24 cellular contexts compared by ENCODE assay signal in genomic region chr16:20781697-20782096, GRCh38.
"Had no signal": no experiment of that assay in that cellular context is flagged by ENCODE, and none has a peak within 500 bp of the region (broad histone marks: within the 10 kb centered on the region; RNA-seq: fewer than 3 reads in every experiment).

No MANE protein-coding gene starts in this region.

- H3K4me3 Mint-ChIP-seq: activated naive CD4-positive, alpha-beta T cell treated with anti-CD3 and anti-CD28 coated beads for 36 hours; activated naive CD8-positive, alpha-beta T cell treated with anti-CD3 and anti-CD28 coated beads, Interleukin-2, amount 10 ng/mL, durations not matched to agents 7 days and 5 days; central memory CD8-positive, alpha-beta T cell; effector memory CD8-positive, alpha-beta T cell; naive B cell; stimulated activated effector memory CD8-positive, alpha-beta T cell treated with anti-CD3 and anti-CD28 coated beads, Interleukin-12 subunit alpha, Interleukin-12 subunit beta, amount 100 ng/mL, for 72 hours; T-helper 2 cell treated with Interferon-gamma antibody and Interleukin-4, amounts not matched to agents 5 μg/mL and 100 μg/mL, for 36 hours had no signal

- H3K36me3 ChIP-seq: breast epithelium, vagina, WERI-Rb-1 had no signal

- H3K27ac ChIP-seq: breast epithelium, dorsolateral prefrontal cortex, heart left ventricle, right lobe of liver, skin epidermis, stomach, suprapubic skin, transverse colon, vagina, WERI-Rb-1 had no signal

- H3K9me3 Mint-ChIP-seq: activated naive CD4-positive, alpha-beta T cell treated with anti-CD3 and anti-CD28 coated beads for 36 hours; activated naive CD8-positive, alpha-beta T cell treated with anti-CD3 and anti-CD28 coated beads, Interleukin-2, amount 10 ng/mL, durations not matched to agents 7 days and 5 days; central memory CD8-positive, alpha-beta T cell; effector memory CD8-positive, alpha-beta T cell; naive B cell; stimulated activated effector memory CD8-positive, alpha-beta T cell treated with anti-CD3 and anti-CD28 coated beads, Interleukin-12 subunit alpha, Interleukin-12 subunit beta, amount 100 ng/mL, for 72 hours; T-helper 2 cell treated with Interferon-gamma antibody and Interleukin-4, amounts not matched to agents 5 μg/mL and 100 μg/mL, for 36 hours had no signal

- H3K27me3 Mint-ChIP-seq: activated naive CD8-positive, alpha-beta T cell treated with anti-CD3 and anti-CD28 coated beads, Interleukin-2, amount 10 ng/mL, durations not matched to agents 7 days and 5 days; central memory CD8-positive, alpha-beta T cell; effector memory CD8-positive, alpha-beta T cell; naive B cell had no signal

- H3K36me3 Mint-ChIP-seq: activated naive CD8-positive, alpha-beta T cell treated with anti-CD3 and anti-CD28 coated beads, Interleukin-2, amount 10 ng/mL, durations not matched to agents 7 days and 5 days; naive B cell; stimulated activated effector memory CD8-positive, alpha-beta T cell treated with anti-CD3 and anti-CD28 coated beads, Interleukin-12 subunit alpha, Interleukin-12 subunit beta, amount 100 ng/mL, for 72 hours had no signal

- H3K27me3 ChIP-seq: breast epithelium, dorsolateral prefrontal cortex, heart left ventricle, right lobe of liver, stomach, suprapubic skin, transverse colon, vagina had no signal

- H3K4me1 ChIP-seq: breast epithelium, heart left ventricle, right lobe of liver, stomach, suprapubic skin, transverse colon, vagina had no signal

- H3K9me3 ChIP-seq: breast epithelium, right lobe of liver, stomach, suprapubic skin, transverse colon, vagina had no signal

- DNase-seq: activated CD4-positive, alpha-beta T cell treated with anti-CD3 and anti-CD28 coated beads for 1 hour; activated naive CD4-positive, alpha-beta T cell treated with anti-CD3 and anti-CD28 coated beads for 36 hours; activated naive CD8-positive, alpha-beta T cell treated with anti-CD3 and anti-CD28 coated beads, Interleukin-2, amount 10 ng/mL, durations not matched to agents 7 days and 5 days; activated T-cell treated with anti-CD3 and anti-CD28 coated beads, Interleukin-2, amount 50 U/mL, for 48 hours; amniotic stem cell; dorsolateral prefrontal cortex; effector memory CD8-positive, alpha-beta T cell; heart left ventricle; islet precursor cell; left cardiac atrium; naive B cell; occipital lobe; right lobe of liver; stimulated activated CD4-positive, alpha-beta T cell treated with anti-CD3 and anti-CD28 coated beads, Interleukin-2, amount 100 ng/mL, for 24 hours; stomach; transverse colon; WERI-Rb-1 had no signal

- H3K4me3 ChIP-seq: breast epithelium, dorsolateral prefrontal cortex, heart left ventricle, right lobe of liver, skin epidermis, stomach, suprapubic skin, transverse colon, vagina had no signal

- H3K4me1 Mint-ChIP-seq: activated naive CD8-positive, alpha-beta T cell treated with anti-CD3 and anti-CD28 coated beads, Interleukin-2, amount 10 ng/mL, durations not matched to agents 7 days and 5 days; central memory CD8-positive, alpha-beta T cell; naive B cell; stimulated activated effector memory CD8-positive, alpha-beta T cell treated with anti-CD3 and anti-CD28 coated beads, Interleukin-12 subunit alpha, Interleukin-12 subunit beta, amount 100 ng/mL, for 72 hours had no signal

- H3K27ac Mint-ChIP-seq: activated naive CD4-positive, alpha-beta T cell treated with anti-CD3 and anti-CD28 coated beads for 36 hours; activated naive CD8-positive, alpha-beta T cell treated with anti-CD3 and anti-CD28 coated beads, Interleukin-2, amount 10 ng/mL, durations not matched to agents 7 days and 5 days; effector memory CD8-positive, alpha-beta T cell; stimulated activated effector memory CD8-positive, alpha-beta T cell treated with anti-CD3 and anti-CD28 coated beads, Interleukin-12 subunit alpha, Interleukin-12 subunit beta, amount 100 ng/mL, for 72 hours; T-helper 2 cell treated with Interferon-gamma antibody and Interleukin-4, amounts not matched to agents 5 μg/mL and 100 μg/mL, for 36 hours had no signal
